In genomic region chr3:98573231-98573728, GRCh38 we compare ENCODE assay signal across 1 cellular context.
TF ChIP-seq lines count a peak whose summit lies in the region.

No MANE protein-coding gene starts in this region.

TF ChIP-seq in GM12878, 131 proteins besides CTCF, POLR2A, EP300 and RAD21 (continued from another document):
- TF ChIP-seq BCLAF1 (IDR thresholded peaks at IDR 0.05) (no peak), TCF3 (IDR thresholded peaks at IDR 0.05; ENCODE audit: borderline replicate concordance, insufficient read depth, low read depth, low read length) (no peak), IKZF1 (conservative IDR thresholded peaks at IDR 0.05) (peak; percentile 36; the same call in 1 of the 2 replicates), KDM1A (IDR thresholded peaks at IDR 0.05; ENCODE audit: borderline replicate concordance) (no peak), HDGF (IDR thresholded peaks at IDR 0.05) (no peak), MEF2B (IDR thresholded peaks at IDR 0.05; ENCODE audit: partially characterized antibody, poor library complexity, severe bottlenecking) (no peak), FOXM1 (IDR thresholded peaks at IDR 0.05; ENCODE audit: low read depth, low read length) (0 out of 2 replicates have a peak, but pooled peaks have one; percentile 62), BHLHE40 (IDR thresholded peaks at IDR 0.05; ENCODE audit: borderline replicate concordance in 1 of 2, low read depth in 2 of 2, low read length in 1 of 2) (no peak), EGR1 (IDR thresholded peaks at IDR 0.05; ENCODE audit: borderline replicate concordance in 1 of 2, low read depth in 2 of 2, low read length in 2 of 2) (no peak), BACH1 (IDR thresholded peaks at IDR 0.05; ENCODE audit: borderline replicate concordance) (no peak), STAT3 (IDR thresholded peaks at IDR 0.05; ENCODE audit: low read depth, low read length) (no peak), SMAD1 (IDR thresholded peaks at IDR 0.05; ENCODE audit: low read depth, partially characterized antibody) (no peak), USF2 (IDR thresholded peaks at IDR 0.05; ENCODE audit: borderline replicate concordance, low read depth, low read length) (no peak), NFIC (IDR thresholded peaks at IDR 0.05; ENCODE audit: low read depth, low read length) (peak; percentile 67), LARP7 (IDR thresholded peaks at IDR 0.05) (no peak), CHD1 (IDR thresholded peaks at IDR 0.05; ENCODE audit: low read depth, low read length) (no peak)
